In genomic region chr5:36632363-36632664, GRCh38 we compare ENCODE assay signal across 3 cellular contexts.
TF ChIP-seq lines count a peak whose summit lies in the region.

No MANE protein-coding gene starts in this region.

TF ChIP-seq in A549, 52 proteins besides CTCF, POLR2A, EP300 and RAD21:
- TF ChIP-seq MAFK (IDR thresholded peaks at IDR 0.05; ENCODE audit: partially characterized antibody): peak; percentile 82
- no peak for TF ChIP-seq HOXB5 (CRISPR knock-in tag; IDR thresholded peaks at IDR 0.05)

TF ChIP-seq in IMR-90, 13 proteins besides CTCF, POLR2A, EP300 and RAD21:
- TF ChIP-seq CHD1 (IDR thresholded peaks at IDR 0.05; ENCODE audit: low read depth, low read length) (no peak), MAFK (IDR thresholded peaks at IDR 0.05; ENCODE audit: low read depth, low read length) (peak; percentile 78), MXI1 (IDR thresholded peaks at IDR 0.05; ENCODE audit: borderline replicate concordance, low read depth, low read length) (no peak)

TF ChIP-seq in H1, 55 proteins besides CTCF, POLR2A, EP300 and RAD21:
- TF ChIP-seq TBP (IDR thresholded peaks at IDR 0.05; ENCODE audit: low read depth, low read length) (no peak), TCF12 (IDR thresholded peaks at IDR 0.05; ENCODE audit: low read depth, low read length) (no peak), MAFK (IDR thresholded peaks at IDR 0.05; ENCODE audit: low read depth, low read length) (peak; percentile 21; the same call in 1 of the 2 replicates), JUND (IDR thresholded peaks at IDR 0.05; ENCODE audit: low read length) (no peak), CTBP2 (IDR thresholded peaks at IDR 0.05; ENCODE audit: borderline replicate concordance, insufficient read depth, insufficient read length, low read length) (no peak), GABPA (IDR thresholded peaks at IDR 0.05; ENCODE audit: borderline replicate concordance, insufficient read depth, low read length) (no peak)
